Comparison of ENCODE assay signal across 1 cellular context in the genomic region with DNA sequence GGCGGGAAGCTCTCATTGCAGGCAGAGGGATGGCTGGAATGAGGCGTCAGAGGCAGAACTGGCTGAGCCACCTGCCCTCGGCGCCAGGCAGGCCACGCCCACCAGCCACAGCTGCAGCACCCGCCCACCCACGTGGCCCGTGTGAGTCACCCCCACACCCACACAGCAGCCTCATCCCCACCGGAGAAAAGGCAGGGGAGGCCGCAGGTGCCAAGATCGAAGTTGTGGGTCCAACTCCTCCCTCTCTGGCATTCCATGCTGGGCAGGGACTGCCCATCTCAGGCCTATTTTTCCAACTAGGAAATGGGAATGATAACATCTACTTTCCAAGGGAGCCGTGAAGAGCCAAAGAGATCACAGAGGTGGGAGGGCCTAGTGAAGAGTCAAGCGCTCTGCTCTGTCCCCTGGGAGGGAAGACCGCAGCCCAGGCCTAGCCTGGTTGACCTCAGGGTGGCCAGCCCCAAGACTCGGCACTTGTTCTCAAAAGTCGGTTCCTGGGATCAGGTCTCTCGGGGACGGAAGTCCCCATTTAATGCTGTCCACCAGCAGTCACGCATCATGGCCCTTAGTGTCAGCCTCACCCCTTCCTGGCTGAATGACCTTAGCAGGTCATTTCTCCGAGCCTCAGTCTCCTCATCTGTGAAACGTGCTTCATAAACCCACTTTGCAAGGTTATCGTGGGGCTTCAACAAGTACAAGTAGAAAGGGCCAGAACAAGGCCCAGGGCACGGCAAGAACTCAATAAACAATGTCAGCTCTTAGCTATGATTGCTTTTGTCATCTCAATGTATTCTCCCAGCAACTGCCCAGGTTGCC.
TF ChIP-seq lines count a peak whose summit lies in the region.

A gene (minus strand): TSS at position 45 of the 816 bp plus-strand sequence. CDS start 2,962 bp downstream, outside the sequence.

TF ChIP-seq in K562, 482 proteins besides CTCF, POLR2A, EP300 and RAD21 (continued from another document):
- TF ChIP-seq, protein P1, sequence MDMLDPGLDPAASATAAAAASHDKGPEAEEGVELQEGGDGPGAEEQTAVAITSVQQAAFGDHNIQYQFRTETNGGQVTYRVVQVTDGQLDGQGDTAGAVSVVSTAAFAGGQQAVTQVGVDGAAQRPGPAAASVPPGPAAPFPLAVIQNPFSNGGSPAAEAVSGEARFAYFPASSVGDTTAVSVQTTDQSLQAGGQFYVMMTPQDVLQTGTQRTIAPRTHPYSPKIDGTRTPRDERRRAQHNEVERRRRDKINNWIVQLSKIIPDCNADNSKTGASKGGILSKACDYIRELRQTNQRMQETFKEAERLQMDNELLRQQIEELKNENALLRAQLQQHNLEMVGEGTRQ (CRISPR knock-in tag; IDR thresholded peaks at IDR 0.05), result peak; percentile 84
- TF ChIP-seq FOSL1 (tag; conservative IDR thresholded peaks at IDR 0.05) (peak; percentile 86), L3MBTL2 (IDR thresholded peaks at IDR 0.05) (peak; percentile 89), ARID1B (IDR thresholded peaks at IDR 0.05) (peak; percentile 31; the same call in 1 of the 2 replicates), ESRRB (CRISPR knock-in tag; IDR thresholded peaks at IDR 0.05; ENCODE audit: borderline replicate concordance) (no peak), KLF13 (tag; IDR thresholded peaks at IDR 0.05; ENCODE audit: borderline replicate concordance, low read depth) (0 out of 2 replicates have a peak, but pooled peaks have one; percentile 26), ZNF3 (CRISPR knock-in tag; IDR thresholded peaks at IDR 0.05) (no peak), DPF2 (IDR thresholded peaks at IDR 0.05) (peak; percentile 36; the same call in 1 of the 2 replicates), ETV6 (IDR thresholded peaks at IDR 0.05; ENCODE audit: borderline replicate concordance in 1 of 2, low read depth in 2 of 2, low read length in 1 of 2) (no peak), ETV6 (CRISPR knock-in tag; IDR thresholded peaks at IDR 0.05; ENCODE audit: borderline replicate concordance) (no peak), JUND (IDR thresholded peaks at IDR 0.05; ENCODE audit: borderline replicate concordance, low read depth, low read length) (peak; percentile 92), JUND (tag; IDR thresholded peaks at IDR 0.05; ENCODE audit: borderline replicate concordance, low read depth, low read length) (peak; percentile 79; the same call in 1 of the 3 replicates), ZFX (CRISPR knock-in tag; IDR thresholded peaks at IDR 0.05) (peak; percentile 49)
- TF ChIP-seq, protein P2, sequence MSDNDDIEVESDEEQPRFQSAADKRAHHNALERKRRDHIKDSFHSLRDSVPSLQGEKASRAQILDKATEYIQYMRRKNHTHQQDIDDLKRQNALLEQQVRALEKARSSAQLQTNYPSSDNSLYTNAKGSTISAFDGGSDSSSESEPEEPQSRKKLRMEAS (CRISPR knock-in tag; IDR thresholded peaks at IDR 0.05), result peak; percentile 86
- TF ChIP-seq, protein P3, sequence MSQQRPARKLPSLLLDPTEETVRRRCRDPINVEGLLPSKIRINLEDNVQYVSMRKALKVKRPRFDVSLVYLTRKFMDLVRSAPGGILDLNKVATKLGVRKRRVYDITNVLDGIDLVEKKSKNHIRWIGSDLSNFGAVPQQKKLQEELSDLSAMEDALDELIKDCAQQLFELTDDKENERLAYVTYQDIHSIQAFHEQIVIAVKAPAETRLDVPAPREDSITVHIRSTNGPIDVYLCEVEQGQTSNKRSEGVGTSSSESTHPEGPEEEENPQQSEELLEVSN (IDR thresholded peaks at IDR 0.05; ENCODE audit: borderline replicate concordance in 1 of 2, extremely low read depth in 1 of 2, insufficient read depth in 1 of 2, insufficient read length in 1 of 2, low read depth in 1 of 2, low read length in 1 of 2, poor library complexity in 1 of 2, severe bottlenecking in 1 of 2), result peak; percentile 63 to 77
